In genomic region chr16:75648265-75649076, GRCh38 we compare ENCODE assay signal across 8 cellular contexts. TPM values are rescaled to one million over a fixed set of nuclear protein-coding genes. Genes with fewer than 3 reads are reported as not detected.
DNase-seq lines count a peak whose midpoint lies in the region; ATAC-seq, FAIRE-seq and TF ChIP-seq lines count a peak whose summit lies in the region.

No MANE protein-coding gene starts in this region.

- peak overlapping the region; percentile 93 for H3K27ac Mint-ChIP-seq in astrocyte (ENCODE audit: unreplicated experiment)

- H3K4me3 ChIP-seq in astrocyte (ENCODE audit: insufficient read depth, low read depth, low read length) (peak overlapping the region; percentile 99), retinal pigment epithelial cell (ENCODE audit: low read length) (peak overlapping the region; percentile 79)

- in situ Hi-C loops in GM13977 (cut with MboI; ENCODE audit: low pct_unique_long_range_greater_than_20kb, low sequenced_read_pairs, unreplicated experiment), result no loop called here

- H3K4me2 ChIP-seq in astrocyte (ENCODE audit: low read length), result peak overlapping the region; percentile 90

- no peaks in the 10 kb centered on the region for H3K9me3 ChIP-seq in astrocyte (ENCODE audit: insufficient read depth, low read depth, low read length)

- peak; percentile 36 for ATAC-seq in HG02759 (IDR thresholded peaks at IDR 0.05; ENCODE audit: unreplicated experiment)

- peaks cover 24% of the 10 kb centered on the region for H3K4me1 Mint-ChIP-seq in astrocyte (ENCODE audit: low read depth, unreplicated experiment)

- peak overlapping the region; percentile 91 for H3K4me3 Mint-ChIP-seq in astrocyte (ENCODE audit: unreplicated experiment)

- DNase-seq in GM13977 (ENCODE audit: low spot score), result peak; percentile 78
- peak; percentile 15 for DNase-seq in NCI-H1436 treated with DMSO at 0.1 percent for 48 hours (lab: John Stamatoyannopoulos, UW)
- peak; percentile 75 for DNase-seq in T-helper 22 cell (ENCODE audit: low read depth)
- DNase-seq in astrocyte (ENCODE audit: low read depth), result peak; percentile 46
- DNase-seq in hippocampal formation (lab: John Stamatoyannopoulos, UW), result peak; percentile 67 to 74
- DNase-seq in retinal pigment epithelial cell (ENCODE audit: low read depth), result no peak
- no peak for DNase-seq in D721Med (ENCODE audit: insufficient read length, low spot score)

- H3K4me1 ChIP-seq in astrocyte (ENCODE audit: insufficient read depth, low read length), result peaks cover 16% of the 10 kb centered on the region

- H3K27ac ChIP-seq in astrocyte (ENCODE audit: low read depth, low read length), result peak overlapping the region; percentile 94

- FAIRE-seq in astrocyte (lab: Jason Lieb, UNC), result no peak
- FAIRE-seq in D721Med (lab: Jason Lieb, UNC), result no peak

- no peaks in the 10 kb centered on the region for H3K9me3 Mint-ChIP-seq in astrocyte (ENCODE audit: unreplicated experiment)

- H3K27me3 Mint-ChIP-seq in astrocyte (ENCODE audit: low read depth, unreplicated experiment), result no peaks in the 10 kb centered on the region

- TF ChIP-seq CTCF in GM13977 (IDR thresholded peaks at IDR 0.05; ENCODE audit: extremely low read depth, insufficient read depth, missing control alignments) (no peak), astrocyte (IDR thresholded peaks at IDR 0.05; ENCODE audit: insufficient read depth, low read depth, low read length) (no peak), retinal pigment epithelial cell (conservative IDR thresholded peaks at IDR 0.05; ENCODE audit: low read depth, low read length) (no peak), D721Med (IDR thresholded peaks at IDR 0.05; ENCODE audit: insufficient read depth, missing control alignments) (no peak)

- peak overlapping the region; percentile 95 for H3K9ac ChIP-seq in astrocyte (ENCODE audit: low read length)

- H3K79me2 ChIP-seq in astrocyte (ENCODE audit: insufficient read depth, low read length), result peaks cover 98% of the 10 kb centered on the region

- no peaks in the 10 kb centered on the region for H3K27me3 ChIP-seq in astrocyte (ENCODE audit: insufficient read depth, low read length)

- peak overlapping the region; percentile 96 for H2AFZ ChIP-seq in astrocyte (ENCODE audit: low read depth, low read length)

- peaks cover 12% of the 10 kb centered on the region for H3K36me3 ChIP-seq in astrocyte (ENCODE audit: insufficient read depth, low read length)

- peaks cover 67% of the 10 kb centered on the region for H4K20me1 ChIP-seq in astrocyte (ENCODE audit: insufficient read depth, low read length)

- no peaks in the 10 kb centered on the region for H3K36me3 Mint-ChIP-seq in astrocyte (ENCODE audit: low read depth, unreplicated experiment)

RNA-seq across cellular contexts. Expression of gene TERF2IP, which starts 0.9 kb away (rescaled TPM):
- 57.4 and 65.7 TPM in 2 replicates for total RNA-seq in astrocyte

RNA-seq across cellular contexts. Expression of gene KARS1, which starts 1.0 kb away (rescaled TPM):
- total RNA-seq in astrocyte, result 150 and 155 TPM in 2 replicates

RNA-seq across cellular contexts. Expression of gene ADAT1, which starts 25.4 kb away (rescaled TPM):
- 37.4 and 37.9 TPM in 2 replicates for total RNA-seq in astrocyte

RNA-seq across cellular contexts. Expression of gene CPHXL2, which starts 28.3 kb away (rescaled TPM):
- total RNA-seq in astrocyte, result not detected in 2 replicates

RNA-seq across cellular contexts. Expression of gene DUXB, which starts 52.8 kb away (rescaled TPM):
- not detected in 2 replicates for total RNA-seq in astrocyte

Comparison
In these comparisons a context has a peak if more than half of its experiments do, and no peak if none do; other contexts are left out.
1. DNase-seq: peak in GM13977 (single experiment), NCI-H1436 treated with DMSO at 0.1 percent for 48 hours (single experiment), T-helper 22 cell (single experiment), astrocyte (single experiment) and hippocampal formation (2 of 2); none in retinal pigment epithelial cell (single experiment) and D721Med (single experiment).